1 cellular context compared by ENCODE assay signal in genomic region chr2:232838406-232838874, GRCh38.
A peak's percentile ranks its signal among the peaks of the same experiment; 100 is the strongest.
TF ChIP-seq lines count a peak whose summit lies in the region.

No MANE protein-coding gene starts in this region.

TF ChIP-seq in GM12878, 131 proteins besides CTCF, POLR2A, EP300 and RAD21 (continued from another document):
- peak in 1 of 2 experiments; percentile 30; a peak in 1 of 4 replicates for TF ChIP-seq BHLHE40 (IDR thresholded peaks at IDR 0.05; ENCODE audit: borderline replicate concordance in 1 of 2, low read depth in 2 of 2, low read length in 1 of 2)
- TF ChIP-seq TCF3 (IDR thresholded peaks at IDR 0.05; ENCODE audit: borderline replicate concordance, insufficient read depth, low read depth, low read length) = no peak
- TF ChIP-seq E2F8 (IDR thresholded peaks at IDR 0.05; ENCODE audit: low read depth, partially characterized antibody) = no peak
- TF ChIP-seq GATAD2B (conservative IDR thresholded peaks at IDR 0.05; ENCODE audit: low read depth) = no peak
- TF ChIP-seq EED (IDR thresholded peaks at IDR 0.05; ENCODE audit: low read depth) = no peak
- no peak for TF ChIP-seq ZBED1 (IDR thresholded peaks at IDR 0.05; ENCODE audit: borderline replicate concordance)
- TF ChIP-seq POLR2AphosphoS5 (IDR thresholded peaks at IDR 0.05; ENCODE audit: low read length) = no peak
- TF ChIP-seq TCF12 (IDR thresholded peaks at IDR 0.05; ENCODE audit: low read depth, low read length) = peak; percentile 71; the same call in 1 of the 2 replicates
- TF ChIP-seq HSF1 (IDR thresholded peaks at IDR 0.05; ENCODE audit: low read depth, low read length) = no peak
- TF ChIP-seq EZH2 (IDR thresholded peaks at IDR 0.05; ENCODE audit: borderline replicate concordance, control insufficient read depth, low read depth, low read length) = no peak
- no peak for TF ChIP-seq MYC (IDR thresholded peaks at IDR 0.05; ENCODE audit: insufficient read depth, insufficient read length, insufficient replicate concordance, low read length, severe bottlenecking)
- TF ChIP-seq RELB (IDR thresholded peaks at IDR 0.05; ENCODE audit: low read depth) = 0 out of 2 replicates have a peak, but pooled peaks have one; percentile 25
- no peak for TF ChIP-seq SMC3 (IDR thresholded peaks at IDR 0.05; ENCODE audit: borderline replicate concordance, low read length)
- no peak for TF ChIP-seq FOXM1 (IDR thresholded peaks at IDR 0.05; ENCODE audit: low read depth, low read length)
- no peak for TF ChIP-seq CHD4 (IDR thresholded peaks at IDR 0.05)
- 0 out of 2 replicates have a peak, but pooled peaks have one; percentile 26 for TF ChIP-seq DPF2 (IDR thresholded peaks at IDR 0.05)
- no peak for TF ChIP-seq SIN3A (IDR thresholded peaks at IDR 0.05; ENCODE audit: low read depth, low read length)
- TF ChIP-seq NFXL1 (IDR thresholded peaks at IDR 0.05; ENCODE audit: borderline replicate concordance) = no peak
- TF ChIP-seq ZNF687 (IDR thresholded peaks at IDR 0.05) = peak; percentile 44
- peak; percentile 54; the same call in 1 of the 2 replicates for TF ChIP-seq ATF7 (IDR thresholded peaks at IDR 0.05; ENCODE audit: low read depth)
- TF ChIP-seq TARDBP (IDR thresholded peaks at IDR 0.05; ENCODE audit: borderline replicate concordance) = no peak
- TF ChIP-seq ASH2L (IDR thresholded peaks at IDR 0.05; ENCODE audit: borderline replicate concordance, low read depth) = no peak
